ENCODE assay signal across 9 cellular contexts in the genomic region with DNA sequence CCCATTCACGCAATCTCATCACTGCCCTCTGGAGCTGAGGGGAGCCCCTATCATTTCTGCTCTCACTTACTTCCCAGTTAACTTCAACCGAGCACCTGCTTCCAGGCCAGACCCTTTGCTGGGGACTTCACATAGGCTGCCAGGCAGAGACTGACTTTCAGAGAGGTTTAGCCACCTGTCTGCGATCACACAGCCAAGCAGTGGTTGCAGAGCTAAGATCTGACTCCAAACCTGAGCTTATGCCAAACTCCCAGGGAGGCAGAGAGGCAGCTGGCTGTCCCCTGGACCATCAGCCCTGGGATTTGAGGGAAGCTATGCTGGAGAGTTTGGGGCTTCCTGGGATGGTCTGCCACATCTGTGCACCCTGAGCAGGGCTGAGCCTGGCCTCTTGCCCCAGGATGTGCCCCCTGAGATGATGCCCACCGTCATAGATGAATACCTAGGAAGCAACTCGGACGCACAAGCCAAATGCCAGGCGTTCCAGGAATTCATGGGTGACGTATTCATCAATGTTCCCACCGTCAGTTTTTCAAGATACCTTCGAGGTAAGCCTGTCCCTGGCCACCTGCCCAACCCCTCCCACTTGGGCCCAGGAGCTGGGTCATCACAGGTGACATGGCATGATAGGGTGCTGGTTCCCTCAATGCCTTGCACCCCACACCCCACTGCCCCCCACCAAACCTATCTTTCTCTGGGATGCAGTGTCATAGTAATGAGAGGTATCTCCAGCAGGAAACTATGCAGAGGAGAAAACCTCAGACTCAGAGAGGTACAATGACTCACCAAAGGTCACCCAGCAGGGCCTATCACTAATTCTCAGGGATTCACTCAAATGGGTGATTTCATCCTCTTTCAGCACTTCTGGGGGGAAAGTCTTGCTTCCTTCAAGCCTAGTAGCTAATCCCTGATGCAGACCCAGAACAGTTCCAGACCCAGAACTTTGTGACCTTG. TPM values are rescaled to one million over a fixed set of nuclear protein-coding genes. Genes with fewer than 3 reads are reported as not detected.
A peak's percentile ranks its signal among the peaks of the same experiment; 100 is the strongest.
DNase-seq lines count a peak whose midpoint lies in the region; ATAC-seq and TF ChIP-seq lines count a peak whose summit lies in the region.
"Had no signal": no experiment of that assay in that cellular context is flagged by ENCODE, and none has a peak within 500 bp of the region (broad histone marks: within the 10 kb centered on the region; RNA-seq: fewer than 3 reads in every experiment).

No MANE protein-coding gene starts in this region.

- 56 to 79% methylated on average over 9 of the region's 10 CpGs for WGBS in esophagus squamous epithelium, 2 donors

- peak overlapping the region; percentile 16 for H3K27ac Mint-ChIP-seq in activated naive CD8-positive, alpha-beta T cell treated with anti-CD3 and anti-CD28 coated beads, Interleukin-2, amount 10 ng/mL, durations not matched to agents 7 days and 5 days
- no peak overlapping the region for H3K27ac Mint-ChIP-seq in activated naive CD8-positive, alpha-beta T cell treated with anti-CD3 and anti-CD28 coated beads for 36 hours
- H3K27ac Mint-ChIP-seq in neural progenitor cell = no peak overlapping the region

- no peaks in the 10 kb centered on the region for H4K20me1 ChIP-seq in neural progenitor cell (ENCODE audit: low read depth)

- H3K9me3 Mint-ChIP-seq in activated naive CD8-positive, alpha-beta T cell treated with anti-CD3 and anti-CD28 coated beads, Interleukin-2, amount 10 ng/mL, durations not matched to agents 7 days and 5 days = no peaks in the 10 kb centered on the region
- H3K9me3 Mint-ChIP-seq in activated naive CD8-positive, alpha-beta T cell treated with anti-CD3 and anti-CD28 coated beads for 36 hours = no peaks in the 10 kb centered on the region
- H3K9me3 Mint-ChIP-seq in neural progenitor cell = no peaks in the 10 kb centered on the region

- peaks cover 12% of the 10 kb centered on the region for H3K4me1 Mint-ChIP-seq in activated naive CD8-positive, alpha-beta T cell treated with anti-CD3 and anti-CD28 coated beads, Interleukin-2, amount 10 ng/mL, durations not matched to agents 7 days and 5 days
- peaks cover 13% of the 10 kb centered on the region for H3K4me1 Mint-ChIP-seq in activated naive CD8-positive, alpha-beta T cell treated with anti-CD3 and anti-CD28 coated beads for 36 hours
- H3K4me1 Mint-ChIP-seq in neural progenitor cell = peaks cover 17% of the 10 kb centered on the region

- no peak overlapping the region for H3K4me2 ChIP-seq in neural progenitor cell

- H2AFZ ChIP-seq in neural progenitor cell (replicated peaks) = no peak overlapping the region

- H3K27me3 ChIP-seq in esophagus squamous epithelium (peaks cover 0 to 13% (median 0%) of the 10 kb centered on the region in 4 donors), neural progenitor cell (no peaks in the 10 kb centered on the region)

- intact Hi-C loops in esophagus squamous epithelium (cut with DNase I) = no loop called here

- no peak overlapping the region for H3K9ac ChIP-seq in neural progenitor cell

- no peak overlapping the region for H3K4me3 ChIP-seq in esophagus squamous epithelium
- no peak overlapping the region for H3K4me3 ChIP-seq in neural progenitor cell

- no peaks in the 10 kb centered on the region for H3K36me3 Mint-ChIP-seq in activated naive CD8-positive, alpha-beta T cell treated with anti-CD3 and anti-CD28 coated beads, Interleukin-2, amount 10 ng/mL, durations not matched to agents 7 days and 5 days
- H3K36me3 Mint-ChIP-seq in activated naive CD8-positive, alpha-beta T cell treated with anti-CD3 and anti-CD28 coated beads for 36 hours = no peaks in the 10 kb centered on the region
- H3K36me3 Mint-ChIP-seq in neural progenitor cell = no peaks in the 10 kb centered on the region

- no peak overlapping the region for H3K4me3 Mint-ChIP-seq in activated naive CD8-positive, alpha-beta T cell treated with anti-CD3 and anti-CD28 coated beads, Interleukin-2, amount 10 ng/mL, durations not matched to agents 7 days and 5 days
- no peak overlapping the region for H3K4me3 Mint-ChIP-seq in activated naive CD8-positive, alpha-beta T cell treated with anti-CD3 and anti-CD28 coated beads for 36 hours
- H3K4me3 Mint-ChIP-seq in neural progenitor cell = no peak overlapping the region

- H3K79me2 ChIP-seq in neural progenitor cell (ENCODE audit: low read depth) = no peaks in the 10 kb centered on the region

- no peaks in the 10 kb centered on the region for H3K27me3 Mint-ChIP-seq in activated naive CD8-positive, alpha-beta T cell treated with anti-CD3 and anti-CD28 coated beads, Interleukin-2, amount 10 ng/mL, durations not matched to agents 7 days and 5 days
- peaks cover 3% of the 10 kb centered on the region for H3K27me3 Mint-ChIP-seq in activated naive CD8-positive, alpha-beta T cell treated with anti-CD3 and anti-CD28 coated beads for 36 hours
- H3K27me3 Mint-ChIP-seq in neural progenitor cell (ENCODE audit: insufficient read depth, low read depth) = peaks cover 2% of the 10 kb centered on the region

- no peak for DNase-seq in activated naive CD8-positive, alpha-beta T cell treated with anti-CD3 and anti-CD28 coated beads, Interleukin-2, amount 10 ng/mL, durations not matched to agents 7 days and 5 days
- no peak for DNase-seq in activated naive CD8-positive, alpha-beta T cell treated with anti-CD3 and anti-CD28 coated beads for 36 hours
- DNase-seq in amniotic epithelial cell (ENCODE audit: low read depth) (peak; percentile 79), esophagus squamous epithelium (lab: John Stamatoyannopoulos, UW) (no peak), neural progenitor cell (ENCODE audit: low spot score) (no peak)
- DNase-seq in stimulated activated naive CD8-positive, alpha-beta T cell treated with anti-CD3 and anti-CD28 coated beads, Interleukin-15, Interleukin-2, amounts not matched to agents 100 U/mL and 50 U/mL, for 24 hours = no peak
- DNase-seq: DMS79 treated with DMSO at 0.1 percent for 48 hours, NCI-H345, SHP77 had no signal

- POLR2A ChIA-PET in activated naive CD8-positive, alpha-beta T cell treated with anti-CD3 and anti-CD28 coated beads, Interleukin-2, amount 10 ng/mL, durations not matched to agents 7 days and 5 days (lab: Charles Lee) = no interaction called here

- no peaks in the 10 kb centered on the region for H3K36me3 ChIP-seq in esophagus squamous epithelium
- H3K36me3 ChIP-seq in neural progenitor cell = no peaks in the 10 kb centered on the region

- ATAC-seq in activated naive CD8-positive, alpha-beta T cell treated with anti-CD3 and anti-CD28 coated beads, Interleukin-2, amount 10 ng/mL, durations not matched to agents 7 days and 5 days (ENCODE audit: low read depth) = no peak
- peak; percentile 86 for ATAC-seq in stimulated activated naive CD8-positive, alpha-beta T cell treated with anti-CD3 and anti-CD28 coated beads, Interleukin-15, Interleukin-2, amounts not matched to agents 100 U/mL and 50 U/mL, for 24 hours

- TF ChIP-seq CTCF in esophagus squamous epithelium (IDR thresholded peaks at IDR 0.05) (no peak), neural progenitor cell (IDR thresholded peaks at IDR 0.05) (no peak)

- H3K27ac ChIP-seq in esophagus squamous epithelium (no peak overlapping the region), neural progenitor cell (no peak overlapping the region)

- H3K9me3 ChIP-seq in esophagus squamous epithelium (no peaks in the 10 kb centered on the region), neural progenitor cell (ENCODE audit: low read depth) (no peaks in the 10 kb centered on the region)

- no peaks in the 10 kb centered on the region for H3F3A ChIP-seq in neural progenitor cell (ENCODE audit: low read depth)

- H3K4me1 ChIP-seq in esophagus squamous epithelium (peaks cover 0 to 9% (median 0%) of the 10 kb centered on the region in 3 donors), neural progenitor cell (no peaks in the 10 kb centered on the region)

- TF ChIP-seq POLR2A in esophagus squamous epithelium (IDR thresholded peaks at IDR 0.05) = no peak

RNA-seq across cellular contexts. Expression of a gene that starts 10.0 kb away (rescaled TPM):
- total RNA-seq in activated naive CD8-positive, alpha-beta T cell treated with anti-CD3 and anti-CD28 coated beads, Interleukin-2, amount 10 ng/mL, durations not matched to agents 7 days and 5 days = 1 to 10 TPM; 4.8 to 8.3 TPM
- total RNA-seq in activated naive CD8-positive, alpha-beta T cell treated with anti-CD3 and anti-CD28 coated beads for 36 hours = under 1 TPM; 0.43 to 0.80 TPM
- total RNA-seq in esophagus squamous epithelium = 1 to 10 TPM; 1.5 to 7.1 (median 3.6) TPM
- total RNA-seq in neural progenitor cell (ENCODE audit: low replicate concordance) = 5.7 and 13.4 TPM in 2 replicates

RNA-seq across cellular contexts. Expression of a gene that starts 17.3 kb away (rescaled TPM):
- 10 to 100 TPM; 16.2 to 17.5 TPM for total RNA-seq in activated naive CD8-positive, alpha-beta T cell treated with anti-CD3 and anti-CD28 coated beads, Interleukin-2, amount 10 ng/mL, durations not matched to agents 7 days and 5 days
- total RNA-seq in activated naive CD8-positive, alpha-beta T cell treated with anti-CD3 and anti-CD28 coated beads for 36 hours = 1 to 10 TPM; 3.5 to 4.6 TPM
- 1 to 10 TPM; 4.8 to 9.6 (median 6.4) TPM for total RNA-seq in esophagus squamous epithelium
- 0.22 and 1.8 TPM in 2 replicates for total RNA-seq in neural progenitor cell (ENCODE audit: low replicate concordance)

RNA-seq across cellular contexts. Expression of a gene that starts 35.7 kb away (rescaled TPM):
- 10 to 100 TPM; 45.4 to 46.4 TPM for total RNA-seq in activated naive CD8-positive, alpha-beta T cell treated with anti-CD3 and anti-CD28 coated beads, Interleukin-2, amount 10 ng/mL, durations not matched to agents 7 days and 5 days
- total RNA-seq in activated naive CD8-positive, alpha-beta T cell treated with anti-CD3 and anti-CD28 coated beads for 36 hours = 10 to 100 TPM; 23.3 to 24.9 TPM
- total RNA-seq in esophagus squamous epithelium = 100 to 1,000 TPM; 120 to 250 (median 170) TPM
- total RNA-seq in neural progenitor cell (ENCODE audit: low replicate concordance) = 11.1 and 20.9 TPM in 2 replicates

RNA-seq across cellular contexts. Expression of a gene that starts 36.8 kb away (rescaled TPM):
- total RNA-seq in activated naive CD8-positive, alpha-beta T cell treated with anti-CD3 and anti-CD28 coated beads, Interleukin-2, amount 10 ng/mL, durations not matched to agents 7 days and 5 days = 100 to 1,000 TPM in 1 of 2 experiments, 10 to 100 TPM in 1; 98.0 to 106 TPM
- 100 to 1,000 TPM; 152 to 153 TPM for total RNA-seq in activated naive CD8-positive, alpha-beta T cell treated with anti-CD3 and anti-CD28 coated beads for 36 hours
- total RNA-seq in esophagus squamous epithelium (100 to 1,000 TPM; 112 to 153 (median 126) TPM), neural progenitor cell (ENCODE audit: low replicate concordance) (55.5 and 76.0 TPM in 2 replicates)

RNA-seq across cellular contexts. Expression of a gene that starts 45.7 kb away (rescaled TPM):
- under 1 TPM; 0.60 to 0.61 TPM for total RNA-seq in activated naive CD8-positive, alpha-beta T cell treated with anti-CD3 and anti-CD28 coated beads, Interleukin-2, amount 10 ng/mL, durations not matched to agents 7 days and 5 days
- under 1 TPM; 0.20 to 0.33 TPM for total RNA-seq in activated naive CD8-positive, alpha-beta T cell treated with anti-CD3 and anti-CD28 coated beads for 36 hours
- total RNA-seq in esophagus squamous epithelium = 100 to 1,000 TPM in 2 of 4 donors, 10 to 100 TPM in 2; 68.7 to 208 (median 129) TPM
- total RNA-seq in neural progenitor cell (ENCODE audit: low replicate concordance) = 0.12 and 0.24 TPM in 2 replicates
